In genomic region chr11:28146123-28146751, GRCh38 we compare ENCODE assay signal across 9 cellular contexts. TPM values are rescaled to one million over a fixed set of nuclear protein-coding genes. Genes with fewer than 3 reads are reported as not detected.
DNase-seq lines count a peak whose midpoint lies in the region; ATAC-seq, FAIRE-seq and TF ChIP-seq lines count a peak whose summit lies in the region.
"Had no signal": no experiment of that assay in that cellular context is flagged by ENCODE, and none has a peak within 500 bp of the region (broad histone marks: within the 10 kb centered on the region; RNA-seq: fewer than 3 reads in every experiment).

No MANE protein-coding gene starts in this region.

- no peaks in the 10 kb centered on the region for H3K36me3 ChIP-seq in HUES6 (ENCODE audit: control insufficient read depth, insufficient read depth, low read length)
- no peaks in the 10 kb centered on the region for H3K36me3 ChIP-seq in kidney (ENCODE audit: control insufficient read depth in 1 of 2, insufficient read depth in 2 of 2, low read length in 2 of 2)

- H3K9ac ChIP-seq in HUES6 (ENCODE audit: low read length), result no peak overlapping the region
- H3K9ac ChIP-seq in kidney (ENCODE audit: low read length in 2 of 2), result no peak overlapping the region

- H3K4me1 ChIP-seq in HUES6 (ENCODE audit: control insufficient read depth, insufficient read depth, low read length), result peaks cover 6% of the 10 kb centered on the region
- H3K4me1 ChIP-seq in kidney (ENCODE audit: control insufficient read depth in 1 of 2, insufficient read depth in 1 of 2, low read depth in 1 of 2, low read length in 2 of 2), result no peaks in the 10 kb centered on the region

- DNase-seq in AG09309 (ENCODE audit: low read depth), result peak; percentile 67
- peak; percentile 90 for DNase-seq in astrocyte of the hippocampus (ENCODE audit: low read depth, low spot score)
- DNase-seq in kidney, result no peak
- DNase-seq in stimulated activated CD4-positive, alpha-beta T cell treated with anti-CD3 and anti-CD28 coated beads, Interleukin-4, amount 100 ng/mL, for 1 hour, result no peak
- DNase-seq: NCI-H187 treated with DMSO at 0.1 percent for 48 hours had no signal

- TF ChIP-seq CTCF in AG09309 (IDR thresholded peaks at IDR 0.05; ENCODE audit: control insufficient read depth, insufficient read depth, low read depth, low read length, missing control alignments), result no peak
- no peak for TF ChIP-seq CTCF in kidney (IDR thresholded peaks at IDR 0.05; ENCODE audit: borderline replicate concordance, extremely low read depth, insufficient read depth)

- H3K4me3 ChIP-seq in AG09309 (ENCODE audit: control insufficient read depth, low read depth, low read length) (no peak overlapping the region), HUES6 (ENCODE audit: low read depth, low read length) (no peak overlapping the region), kidney (ENCODE audit: low read length in 2 of 2) (no peak overlapping the region)

- H3K27ac ChIP-seq in HUES6 (ENCODE audit: low read depth, low read length) (peak overlapping the region; percentile 30; the same call in 1 of the 2 replicates), kidney (ENCODE audit: low read depth in 2 of 2, low read length in 2 of 2) (no peak overlapping the region)

- intact Hi-C loops in kidney (cut with DNase I), result no loop called here

- peak; percentile 82 for FAIRE-seq in kidney (lab: Jason Lieb, UNC)

- H3K9me3 ChIP-seq in HUES6 (ENCODE audit: control insufficient read depth, insufficient read depth, low read depth, low read length) (no peaks in the 10 kb centered on the region), kidney (ENCODE audit: control insufficient read depth in 1 of 2, low read length in 2 of 2) (no peaks in the 10 kb centered on the region)

- no peaks in the 10 kb centered on the region for H3K27me3 ChIP-seq in HUES6 (ENCODE audit: control insufficient read depth, insufficient read depth, low read length)

- ATAC-seq in HG03457 (IDR thresholded peaks at IDR 0.05; ENCODE audit: unreplicated experiment) (no peak), HG02970 (IDR thresholded peaks at IDR 0.05; ENCODE audit: low FRiP score, unreplicated experiment) (no peak), GM19324 (IDR thresholded peaks at IDR 0.05; ENCODE audit: low FRiP score, unreplicated experiment) (no peak)

RNA-seq across cellular contexts. Expression of gene METTL15, which starts 38.0 kb away (rescaled TPM):
- 14.7 TPM for total RNA-seq in kidney
- 6.4 TPM for polyA plus RNA-seq in kidney (ENCODE audit: insufficient read depth, low read depth, low replicate concordance)

RNA-seq across cellular contexts. Expression of gene KIF18A, which starts 38.3 kb away (rescaled TPM):
- total RNA-seq in kidney, result 0.50 TPM
- polyA plus RNA-seq in kidney (ENCODE audit: insufficient read depth, low read depth, low replicate concordance), result 0.39 TPM

Comparison
In these comparisons a context has a peak if more than half of its experiments do, and no peak if none do; other contexts are left out.
1. DNase-seq: peak in AG09309 (single experiment) and astrocyte of the hippocampus (single experiment); none in kidney (single experiment) and stimulated activated CD4-positive, alpha-beta T cell treated with anti-CD3 and anti-CD28 coated beads, Interleukin-4, amount 100 ng/mL, for 1 hour (single experiment).